Comparison of ENCODE assay signal across 8 cellular contexts in the genomic region with DNA sequence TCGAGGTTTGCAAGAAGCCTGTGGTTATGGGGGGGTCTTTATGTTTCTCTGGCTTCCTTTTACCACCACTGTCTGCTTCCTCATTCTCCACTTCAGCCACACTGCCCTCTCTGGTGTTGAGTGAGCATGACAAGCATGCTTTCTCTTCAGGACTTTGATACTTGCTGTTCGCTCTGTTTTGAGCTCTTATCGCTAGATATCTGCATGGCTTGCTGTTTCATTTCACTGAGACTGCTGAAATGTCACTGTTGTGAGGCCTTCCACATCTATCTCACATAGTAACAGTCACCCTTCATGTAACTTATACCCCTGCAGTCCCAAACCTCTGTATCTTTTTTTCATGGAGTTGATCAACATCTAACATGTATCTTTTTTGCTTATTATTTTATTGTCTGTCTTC. TPM values are rescaled to one million over a fixed set of nuclear protein-coding genes. Genes with fewer than 3 reads are reported as not detected.
A peak's percentile ranks its signal among the peaks of the same experiment; 100 is the strongest.
DNase-seq lines count a peak whose midpoint lies in the region; ATAC-seq and TF ChIP-seq lines count a peak whose summit lies in the region.

No MANE protein-coding gene starts in this region.

- H3K27ac ChIP-seq in colonic mucosa (no peak overlapping the region), tibial nerve (no peak overlapping the region)

- H3K27me3 ChIP-seq in colonic mucosa: no peaks in the 10 kb centered on the region
- no peaks in the 10 kb centered on the region for H3K27me3 ChIP-seq in tibial nerve

- peak; percentile 67 for TF ChIP-seq CTCF in colonic mucosa (IDR thresholded peaks at IDR 0.05)
- peak in 4 of 5 experiments; percentile 29 to 52 (median 46) for TF ChIP-seq CTCF in tibial nerve (IDR thresholded peaks at IDR 0.05)

- H3K9ac ChIP-seq in colonic mucosa (ENCODE audit: low read depth in 2 of 2, low read length in 2 of 2): no peak overlapping the region

- no peak for TF ChIP-seq POLR2A in tibial nerve (IDR thresholded peaks at IDR 0.05)

- no peak overlapping the region for H3K4me3 ChIP-seq in colonic mucosa
- no peak overlapping the region for H3K4me3 ChIP-seq in tibial nerve

- no peaks in the 10 kb centered on the region for H3K36me3 ChIP-seq in colonic mucosa
- peaks cover 0 to 37% (median 0%) of the 10 kb centered on the region in 3 donors for H3K36me3 ChIP-seq in tibial nerve

- DNase-seq in NCI-H1694 treated with DMSO at 0.1 percent for 48 hours (lab: John Stamatoyannopoulos, UW): peak; percentile 1
- DNase-seq in NCI-H1694 (lab: John Stamatoyannopoulos, UW): no peak
- DNase-seq in HuH-7.5 (ENCODE audit: low spot score): peak; percentile 14
- DNase-seq in SKM-1 treated with dmso at 0.1 percent for 144 hours (lab: John Stamatoyannopoulos, UW; ENCODE audit: unreplicated experiment): peak; percentile 71
- peak; percentile 61 for DNase-seq in colonic mucosa
- DNase-seq in lung microvascular endothelial cell (ENCODE audit: low read depth in 2 of 2): peak; percentile 42
- DNase-seq in tibial nerve (ENCODE audit: low spot score in 2 of 2): no peak

- peak; percentile 94 for ATAC-seq in GM21390 (IDR thresholded peaks at IDR 0.05; ENCODE audit: unreplicated experiment)

- no peak for TF ChIP-seq EP300 in tibial nerve (IDR thresholded peaks at IDR 0.05)

- 51 to 62% methylated on average over 3 of the region's 3 CpGs for WGBS in tibial nerve, 2 donors

- H3K9me3 ChIP-seq in colonic mucosa (no peaks in the 10 kb centered on the region), tibial nerve (peaks cover 0 to 11% (median 4%) of the 10 kb centered on the region in 4 donors)

- H3K4me1 ChIP-seq in colonic mucosa (no peaks in the 10 kb centered on the region), tibial nerve (no peaks in the 10 kb centered on the region)

- intact Hi-C loops in colonic mucosa (cut with DNase I): no loop called here

RNA-seq across cellular contexts. Expression of a gene that starts 59.8 kb away (rescaled TPM):
- total RNA-seq in colonic mucosa (10 to 100 TPM; 28.8 to 41.4 TPM), lung microvascular endothelial cell (14.9 and 18.5 TPM in 2 replicates), tibial nerve (10 to 100 TPM; 23.2 to 28.5 (median 25.6) TPM)

Comparison
In these comparisons a context has a peak if more than half of its experiments do, and no peak if none do; other contexts are left out.
1. DNase-seq: peak in NCI-H1694 treated with DMSO at 0.1 percent for 48 hours (single experiment), HuH-7.5 (single experiment), SKM-1 treated with dmso at 0.1 percent for 144 hours (single experiment), colonic mucosa (single experiment) and lung microvascular endothelial cell (2 of 2); none in NCI-H1694 (single experiment) and tibial nerve (0 of 2).